In genomic region chr2:12196495-12196894, GRCh38 we compare ENCODE assay signal across 23 cellular contexts.
DNase-seq lines count a peak whose midpoint lies in the region; ATAC-seq and TF ChIP-seq lines count a peak whose summit lies in the region.
"Had no signal": no experiment of that assay in that cellular context is flagged by ENCODE, and none has a peak within 500 bp of the region (broad histone marks: within the 10 kb centered on the region; RNA-seq: fewer than 3 reads in every experiment).

No MANE protein-coding gene starts in this region.

- no peak overlapping the region for H3K9ac ChIP-seq in mesenchymal stem cell (ENCODE audit: low read length)
- H3K9ac ChIP-seq in neuronal stem cell (ENCODE audit: low read depth, low read length, poor library complexity), result no peak overlapping the region
- no peak overlapping the region for H3K9ac ChIP-seq in Karpas-422 (ENCODE audit: low read length)

- H3K9me3 ChIP-seq in mesenchymal stem cell (ENCODE audit: control insufficient read depth, low read length) (peaks cover 6% of the 10 kb centered on the region), neuronal stem cell (replicated peaks in 1 of 2; ENCODE audit: control insufficient read depth in 2 of 2, insufficient read depth in 1 of 2, low read depth in 1 of 2, low read length in 2 of 2) (peaks cover 0 to 5% of the 10 kb centered on the region in 2 donors), Karpas-422 (ENCODE audit: low read length) (no peaks in the 10 kb centered on the region)
- H3K9me3 ChIP-seq: breast epithelium, mucosa of descending colon had no signal

- H3K4me3 ChIP-seq in GM12865 (ENCODE audit: low read depth, low read length), result no peak overlapping the region
- H3K4me3 ChIP-seq in mesenchymal stem cell (ENCODE audit: insufficient read depth in 1 of 2, low read depth in 1 of 2, low read length in 2 of 2), result no peak overlapping the region
- no peak overlapping the region for H3K4me3 ChIP-seq in neuronal stem cell (ENCODE audit: low read length in 2 of 2)
- H3K4me3 ChIP-seq in Karpas-422 (ENCODE audit: low read length), result no peak overlapping the region
- H3K4me3 ChIP-seq: breast epithelium, left ventricle myocardium inferior, mucosa of descending colon, right atrium auricular region had no signal

- H3K23ac ChIP-seq in mesenchymal stem cell (ENCODE audit: low read length in 2 of 2) (no peak overlapping the region), neuronal stem cell (ENCODE audit: low read depth, low read length, poor library complexity) (no peak overlapping the region)

- H3K36me3 ChIP-seq in mesenchymal stem cell (ENCODE audit: control insufficient read depth in 1 of 2, insufficient read depth in 2 of 2, low read depth in 1 of 2, low read length in 2 of 2) (no peaks in the 10 kb centered on the region), neuronal stem cell (replicated peaks in 1 of 2; ENCODE audit: control insufficient read depth in 2 of 2, insufficient read depth in 2 of 2, low read length in 2 of 2) (no peaks in the 10 kb centered on the region), Karpas-422 (ENCODE audit: insufficient read depth, low read length) (no peaks in the 10 kb centered on the region)
- H3K36me3 ChIP-seq: breast epithelium, left ventricle myocardium inferior, right atrium auricular region had no signal

- H3K4me1 ChIP-seq in mesenchymal stem cell (ENCODE audit: control insufficient read depth, insufficient read depth, low read depth, low read length) (no peaks in the 10 kb centered on the region), neuronal stem cell (ENCODE audit: control insufficient read depth in 2 of 2, insufficient read depth in 1 of 2, low read depth in 1 of 2, low read length in 2 of 2) (no peaks in the 10 kb centered on the region), Karpas-422 (ENCODE audit: low read length) (no peaks in the 10 kb centered on the region)
- H3K4me1 ChIP-seq: breast epithelium, right atrium auricular region had no signal

- no peak overlapping the region for H2BK15ac ChIP-seq in mesenchymal stem cell (ENCODE audit: low read depth, poor library complexity, severe bottlenecking)
- no peak overlapping the region for H2BK15ac ChIP-seq in neuronal stem cell (ENCODE audit: low read length)

- H4K8ac ChIP-seq in mesenchymal stem cell (ENCODE audit: low read length) (peak overlapping the region; percentile 28), neuronal stem cell (ENCODE audit: low read depth, low read length) (no peak overlapping the region)

- H3K4ac ChIP-seq in mesenchymal stem cell (ENCODE audit: low read depth in 1 of 2, low read length in 2 of 2) (no peak overlapping the region), neuronal stem cell (ENCODE audit: low read length) (no peak overlapping the region)

- H2AFZ ChIP-seq in mesenchymal stem cell (ENCODE audit: low read depth, low read length) (no peak overlapping the region), neuronal stem cell (ENCODE audit: low read length) (no peak overlapping the region), Karpas-422 (ENCODE audit: low read length) (no peak overlapping the region)

- WGBS in mesenchymal stem cell, result 100% methylated on average over 1 of the region's 1 CpG
- WGBS in neuronal stem cell (ENCODE audit: extremely low coverage in 2 of 2, insufficient read length in 2 of 2, insufficient replicate concordance in 1 of 2), 2 donors, result no CpG with 5 or more reads among the region's 1 CpG

- H2BK12ac ChIP-seq in mesenchymal stem cell (ENCODE audit: low read length in 2 of 2) (no peak overlapping the region), neuronal stem cell (ENCODE audit: low read length) (no peak overlapping the region)

- H3K27ac ChIP-seq in mesenchymal stem cell (ENCODE audit: low read length, poor library complexity, severe bottlenecking), result no peak overlapping the region
- H3K27ac ChIP-seq in neuronal stem cell (replicated peaks; ENCODE audit: low read length), result no peak overlapping the region
- H3K27ac ChIP-seq in Karpas-422 (ENCODE audit: low read length), result no peak overlapping the region
- H3K27ac ChIP-seq: breast epithelium, epithelial cell of prostate, left ventricle myocardium inferior, right atrium auricular region had no signal

- no peaks in the 10 kb centered on the region for H3K27me3 ChIP-seq in mesenchymal stem cell (ENCODE audit: control insufficient read depth in 1 of 2, insufficient read depth in 1 of 2, low read length in 2 of 2)
- no peaks in the 10 kb centered on the region for H3K27me3 ChIP-seq in neuronal stem cell (ENCODE audit: control insufficient read depth in 3 of 3, insufficient read depth in 3 of 3, low read depth in 1 of 3, low read length in 3 of 3)
- H3K27me3 ChIP-seq in Karpas-422 (ENCODE audit: low read length), result no peaks in the 10 kb centered on the region
- H3K27me3 ChIP-seq: breast epithelium, right atrium auricular region had no signal

- H2AK5ac ChIP-seq in mesenchymal stem cell (ENCODE audit: low read length, severe bottlenecking) (no peak overlapping the region), neuronal stem cell (ENCODE audit: low read depth, low read length) (no peak overlapping the region)

- H3K14ac ChIP-seq in mesenchymal stem cell (ENCODE audit: low read length in 2 of 2) (no peak overlapping the region), neuronal stem cell (ENCODE audit: low read length) (no peak overlapping the region)

- H3K18ac ChIP-seq in mesenchymal stem cell (ENCODE audit: low read depth in 1 of 2, low read length in 2 of 2), result no peak overlapping the region
- H3K18ac ChIP-seq in neuronal stem cell (ENCODE audit: low read length), result no peak overlapping the region

- no peaks in the 10 kb centered on the region for H3K9me2 ChIP-seq in Karpas-422 (replicated peaks; ENCODE audit: insufficient read depth, low read length)

- ATAC-seq in GM21390 (IDR thresholded peaks at IDR 0.05; ENCODE audit: unreplicated experiment) (peak; percentile 53), HG03442 (IDR thresholded peaks at IDR 0.05; ENCODE audit: unreplicated experiment) (peak; percentile 91), GM21737 (IDR thresholded peaks at IDR 0.05; ENCODE audit: unreplicated experiment) (no peak)
- ATAC-seq: activated T-cell treated with anti-CD3 and anti-CD28 coated beads, Interleukin-2, amount 50 U/mL, for 4 hours; mucosa of descending colon; T-cell had no signal

- H4K91ac ChIP-seq in mesenchymal stem cell (ENCODE audit: low read length), result no peak overlapping the region
- no peak overlapping the region for H4K91ac ChIP-seq in neuronal stem cell (ENCODE audit: low read depth, low read length, poor library complexity)

- H3K79me1 ChIP-seq in mesenchymal stem cell (replicated peaks; ENCODE audit: low read length, poor library complexity, severe bottlenecking) (no peaks in the 10 kb centered on the region), neuronal stem cell (ENCODE audit: low read depth, low read length) (no peaks in the 10 kb centered on the region)

- H2BK120ac ChIP-seq in mesenchymal stem cell (ENCODE audit: low read depth, low read length), result no peak overlapping the region
- H2BK120ac ChIP-seq in neuronal stem cell (ENCODE audit: low read depth, low read length), result no peak overlapping the region

- peak; percentile 32 for DNase-seq in GM12865 (ENCODE audit: low read depth)
- DNase-seq in mesenchymal stem cell, result no peak
- no peak for DNase-seq in neuronal stem cell (ENCODE audit: low spot score)
- no peak for DNase-seq in Karpas-422
- no peak for DNase-seq in CD1c-positive myeloid dendritic cell (ENCODE audit: extremely low spot score)
- DNase-seq: activated CD4-positive, alpha-beta T cell treated with anti-CD3 and anti-CD28 coated beads, Interleukin-2, amount 50 U/mL, for 48 hours; activated naive CD8-positive, alpha-beta T cell treated with anti-CD3 and anti-CD28 coated beads, Interleukin-2, amount 10 ng/mL, durations not matched to agents 7 days and 5 days; activated T-cell treated with anti-CD3 and anti-CD28 coated beads, Interleukin-2, amount 50 U/mL, for 4 hours; COR-L47; GOT3; left ventricle myocardium inferior; mucosa of descending colon; NCI-H1105 treated with DMSO at 0.1 percent for 48 hours; NCI-H526; nucleus accumbens; Right ventricle myocardium superior; T-cell had no signal

- H3K4me2 ChIP-seq in mesenchymal stem cell (ENCODE audit: low read length, poor library complexity, severe bottlenecking) (no peak overlapping the region), neuronal stem cell (ENCODE audit: insufficient read depth, low read length, poor library complexity, severe bottlenecking) (no peak overlapping the region), Karpas-422 (ENCODE audit: low read depth, low read length, poor library complexity, severe bottlenecking) (no peak overlapping the region)

- no peak for TF ChIP-seq CTCF in GM12865 (IDR thresholded peaks at IDR 0.05; ENCODE audit: insufficient read depth, low read depth, low read length, missing control alignments)

- no peaks in the 10 kb centered on the region for H4K20me1 ChIP-seq in Karpas-422 (ENCODE audit: insufficient read depth, low read depth, low read length)

- H2BK5ac ChIP-seq in mesenchymal stem cell (ENCODE audit: low read depth, low read length, poor library complexity, severe bottlenecking) (no peak overlapping the region), neuronal stem cell (ENCODE audit: low read length) (no peak overlapping the region)

- no peaks in the 10 kb centered on the region for H3K79me2 ChIP-seq in Karpas-422 (ENCODE audit: low read length)
